ENCODE assay signal across 18 cellular contexts in the genomic region with DNA sequence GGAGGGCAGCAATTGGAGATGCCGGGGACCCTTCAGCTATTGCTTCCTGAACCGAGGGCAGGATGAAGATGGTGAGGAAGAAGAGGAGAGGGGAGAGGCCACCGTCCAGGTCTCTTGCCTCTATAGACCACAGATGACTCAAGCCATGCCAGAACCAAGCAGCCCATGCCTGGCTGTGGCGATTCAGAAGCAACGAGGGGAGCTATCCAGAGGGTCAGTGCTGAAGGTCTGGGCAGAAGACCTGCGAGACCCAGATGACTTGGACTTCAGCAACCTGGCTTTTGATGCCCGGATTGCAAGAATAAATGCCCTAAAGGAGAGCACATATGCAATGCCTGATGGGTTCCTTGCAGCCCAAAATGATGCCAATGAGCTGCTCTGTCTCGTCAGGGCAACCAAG.
DNase-seq lines count a peak whose midpoint lies in the region; TF ChIP-seq lines count a peak whose summit lies in the region.
"Had no signal": no experiment of that assay in that cellular context is flagged by ENCODE, and none has a peak within 500 bp of the region (broad histone marks: within the 10 kb centered on the region; RNA-seq: fewer than 3 reads in every experiment).

No MANE protein-coding gene starts in this region.

- H3K4me3 Mint-ChIP-seq in mesothelial cell of epicardium, result no peak overlapping the region
- H3K4me3 Mint-ChIP-seq: activated naive CD8-positive, alpha-beta T cell treated with anti-CD3 and anti-CD28 coated beads, Interleukin-2, amount 50 U/mL, for 24 hours; activated T-helper 1 cell treated with anti-CD3 and anti-CD28 coated beads, Interleukin-12 subunit alpha, Interleukin-12 subunit beta, Interleukin-2, Interleukin-4 antibody, amounts not matched to agents 30 ng/mL and 10 ng/mL and 1 ng/mL, durations not matched to agents 14 hours and 24 hours and 36 hours; CD8-positive, alpha-beta memory T cell had no signal

- peak; percentile 24 for DNase-seq in cardiac muscle cell (ENCODE audit: low read depth in 1 of 2, low spot score in 1 of 2)
- no peak for DNase-seq in right atrium auricular region (ENCODE audit: low spot score)
- peak; percentile 0 for DNase-seq in glomerular visceral epithelial cell (ENCODE audit: extremely low spot score)
- no peak for DNase-seq in activated naive CD4-positive, alpha-beta T cell treated with Interleukin-2 at 50 U/mL for 16 hours
- DNase-seq in stimulated activated CD4-positive, alpha-beta T cell treated with anti-CD3 and anti-CD28 coated beads, Interleukin-15, amount 100 ng/mL, for 24 hours, result no peak
- no peak for DNase-seq in mesothelial cell of epicardium (ENCODE audit: low spot score in 2 of 2, unreplicated experiment in 2 of 2)
- no peak for DNase-seq in activated T-cell treated with anti-CD3 and anti-CD28 coated beads for 4 hours
- DNase-seq: activated naive CD8-positive, alpha-beta T cell treated with anti-CD3 and anti-CD28 coated beads, Interleukin-2, amount 50 U/mL, for 24 hours; CD8-positive, alpha-beta memory T cell; dorsolateral prefrontal cortex; KG1; NCI-H1436; stomach had no signal

- H3K27ac ChIP-seq in cardiac muscle cell, result no peak overlapping the region
- no peak overlapping the region for H3K27ac ChIP-seq in right atrium auricular region
- H3K27ac ChIP-seq: dorsolateral prefrontal cortex, esophagus muscularis mucosa, HL-60, RWPE1, stomach had no signal

- no peaks in the 10 kb centered on the region for H3K36me3 Mint-ChIP-seq in mesothelial cell of epicardium
- H3K36me3 Mint-ChIP-seq: CD8-positive, alpha-beta memory T cell had no signal

- H3K4me1 Mint-ChIP-seq in mesothelial cell of epicardium, result no peaks in the 10 kb centered on the region
- H3K4me1 Mint-ChIP-seq: activated naive CD8-positive, alpha-beta T cell treated with anti-CD3 and anti-CD28 coated beads, Interleukin-2, amount 50 U/mL, for 24 hours; CD8-positive, alpha-beta memory T cell had no signal

- no peak overlapping the region for H3K27ac Mint-ChIP-seq in mesothelial cell of epicardium
- H3K27ac Mint-ChIP-seq: activated naive CD8-positive, alpha-beta T cell treated with anti-CD3 and anti-CD28 coated beads, Interleukin-2, amount 50 U/mL, for 24 hours; activated T-helper 1 cell treated with anti-CD3 and anti-CD28 coated beads, Interleukin-12 subunit alpha, Interleukin-12 subunit beta, Interleukin-2, Interleukin-4 antibody, amounts not matched to agents 30 ng/mL and 10 ng/mL and 1 ng/mL, durations not matched to agents 14 hours and 24 hours and 36 hours; CD8-positive, alpha-beta memory T cell had no signal

- H3K9me3 ChIP-seq in cardiac muscle cell (ENCODE audit: low read depth), result no peaks in the 10 kb centered on the region
- H3K9me3 ChIP-seq in right atrium auricular region, result no peaks in the 10 kb centered on the region
- H3K9me3 ChIP-seq: esophagus muscularis mucosa, stomach had no signal

- H3K4me3 ChIP-seq in cardiac muscle cell, result no peak overlapping the region
- H3K4me3 ChIP-seq in right atrium auricular region, result no peak overlapping the region
- H3K4me3 ChIP-seq: dorsolateral prefrontal cortex, esophagus muscularis mucosa, stomach had no signal

- H3K36me3 ChIP-seq in cardiac muscle cell (no peaks in the 10 kb centered on the region), right atrium auricular region (no peaks in the 10 kb centered on the region)
- H3K36me3 ChIP-seq: esophagus muscularis mucosa, stomach had no signal

- H3K4me1 ChIP-seq in cardiac muscle cell (ENCODE audit: low read depth) (no peaks in the 10 kb centered on the region), right atrium auricular region (no peaks in the 10 kb centered on the region)
- H3K4me1 ChIP-seq: esophagus muscularis mucosa, stomach had no signal

- peaks cover 27% of the 10 kb centered on the region for H3K27me3 Mint-ChIP-seq in mesothelial cell of epicardium (ENCODE audit: low read depth)
- H3K27me3 Mint-ChIP-seq: activated naive CD8-positive, alpha-beta T cell treated with anti-CD3 and anti-CD28 coated beads, Interleukin-2, amount 50 U/mL, for 24 hours had no signal

- TF ChIP-seq CTCF in cardiac muscle cell (IDR thresholded peaks at IDR 0.05; ENCODE audit: low read depth, low read length), result no peak
- TF ChIP-seq CTCF in right atrium auricular region (IDR thresholded peaks at IDR 0.05), result no peak
- no peak for TF ChIP-seq CTCF in mesothelial cell of epicardium (IDR thresholded peaks at IDR 0.05; ENCODE audit: unreplicated experiment)

- peaks cover 24% of the 10 kb centered on the region for H3K9me3 Mint-ChIP-seq in mesothelial cell of epicardium
- H3K9me3 Mint-ChIP-seq: activated naive CD8-positive, alpha-beta T cell treated with anti-CD3 and anti-CD28 coated beads, Interleukin-2, amount 50 U/mL, for 24 hours; activated T-helper 1 cell treated with anti-CD3 and anti-CD28 coated beads, Interleukin-12 subunit alpha, Interleukin-12 subunit beta, Interleukin-2, Interleukin-4 antibody, amounts not matched to agents 30 ng/mL and 10 ng/mL and 1 ng/mL, durations not matched to agents 14 hours and 24 hours and 36 hours; CD8-positive, alpha-beta memory T cell had no signal

- H3K27me3 ChIP-seq in cardiac muscle cell, result no peaks in the 10 kb centered on the region
- H3K27me3 ChIP-seq in right atrium auricular region, result no peaks in the 10 kb centered on the region
- H3K27me3 ChIP-seq: esophagus muscularis mucosa, stomach had no signal

TF ChIP-seq in PFSK-1, 5 proteins besides CTCF, POLR2A, EP300 and RAD21:
- no peak for TF ChIP-seq TAF1 (IDR thresholded peaks at IDR 0.05; ENCODE audit: borderline replicate concordance, insufficient read depth, low read length)
- no peak for TF ChIP-seq POLR2AphosphoS5 (IDR thresholded peaks at IDR 0.05; ENCODE audit: low read depth, low read length)
- no peak for TF ChIP-seq SIN3A (IDR thresholded peaks at IDR 0.05; ENCODE audit: borderline replicate concordance, insufficient read depth, low read length)
- TF ChIP-seq, protein P1, sequence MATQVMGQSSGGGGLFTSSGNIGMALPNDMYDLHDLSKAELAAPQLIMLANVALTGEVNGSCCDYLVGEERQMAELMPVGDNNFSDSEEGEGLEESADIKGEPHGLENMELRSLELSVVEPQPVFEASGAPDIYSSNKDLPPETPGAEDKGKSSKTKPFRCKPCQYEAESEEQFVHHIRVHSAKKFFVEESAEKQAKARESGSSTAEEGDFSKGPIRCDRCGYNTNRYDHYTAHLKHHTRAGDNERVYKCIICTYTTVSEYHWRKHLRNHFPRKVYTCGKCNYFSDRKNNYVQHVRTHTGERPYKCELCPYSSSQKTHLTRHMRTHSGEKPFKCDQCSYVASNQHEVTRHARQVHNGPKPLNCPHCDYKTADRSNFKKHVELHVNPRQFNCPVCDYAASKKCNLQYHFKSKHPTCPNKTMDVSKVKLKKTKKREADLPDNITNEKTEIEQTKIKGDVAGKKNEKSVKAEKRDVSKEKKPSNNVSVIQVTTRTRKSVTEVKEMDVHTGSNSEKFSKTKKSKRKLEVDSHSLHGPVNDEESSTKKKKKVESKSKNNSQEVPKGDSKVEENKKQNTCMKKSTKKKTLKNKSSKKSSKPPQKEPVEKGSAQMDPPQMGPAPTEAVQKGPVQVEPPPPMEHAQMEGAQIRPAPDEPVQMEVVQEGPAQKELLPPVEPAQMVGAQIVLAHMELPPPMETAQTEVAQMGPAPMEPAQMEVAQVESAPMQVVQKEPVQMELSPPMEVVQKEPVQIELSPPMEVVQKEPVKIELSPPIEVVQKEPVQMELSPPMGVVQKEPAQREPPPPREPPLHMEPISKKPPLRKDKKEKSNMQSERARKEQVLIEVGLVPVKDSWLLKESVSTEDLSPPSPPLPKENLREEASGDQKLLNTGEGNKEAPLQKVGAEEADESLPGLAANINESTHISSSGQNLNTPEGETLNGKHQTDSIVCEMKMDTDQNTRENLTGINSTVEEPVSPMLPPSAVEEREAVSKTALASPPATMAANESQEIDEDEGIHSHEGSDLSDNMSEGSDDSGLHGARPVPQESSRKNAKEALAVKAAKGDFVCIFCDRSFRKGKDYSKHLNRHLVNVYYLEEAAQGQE (IDR thresholded peaks at IDR 0.05; ENCODE audit: insufficient read depth in 1 of 2, low read depth in 2 of 2, low read length in 2 of 2), result peak; percentile 74 to 88
- TF ChIP-seq FOXP2 (optimal IDR thresholded peaks at IDR 0.05; ENCODE audit: borderline replicate concordance, extremely low read depth, extremely low read length, insufficient read depth), result no peak

Comparison
In these comparisons a context has a peak if more than half of its experiments do, and no peak if none do; other contexts are left out.
1. DNase-seq: peak in cardiac muscle cell (2 of 2) and glomerular visceral epithelial cell (single experiment); none in right atrium auricular region (single experiment), activated naive CD4-positive, alpha-beta T cell treated with Interleukin-2 at 50 U/mL for 16 hours (single experiment), stimulated activated CD4-positive, alpha-beta T cell treated with anti-CD3 and anti-CD28 coated beads, Interleukin-15, amount 100 ng/mL, for 24 hours (single experiment), mesothelial cell of epicardium (0 of 2) and activated T-cell treated with anti-CD3 and anti-CD28 coated beads for 4 hours (single experiment).